8 cellular contexts compared by ENCODE assay signal in genomic region chr1:113903496-113904291, GRCh38. TPM values are rescaled to one million over a fixed set of nuclear protein-coding genes. Genes with fewer than 3 reads are reported as not detected.
DNase-seq lines count a peak whose midpoint lies in the region; ATAC-seq, FAIRE-seq and TF ChIP-seq lines count a peak whose summit lies in the region.

No MANE protein-coding gene starts in this region.

- H3K9me3 ChIP-seq in CD8-positive, alpha-beta T cell (ENCODE audit: low read length): no peaks in the 10 kb centered on the region
- H3K9me3 ChIP-seq in KOPT-K1 (ENCODE audit: insufficient read depth, low read length, poor library complexity, severe bottlenecking) (no peaks in the 10 kb centered on the region), HepG2 (ENCODE audit: low read length) (no peaks in the 10 kb centered on the region)

- H3K4me2 ChIP-seq in HepG2 (ENCODE audit: low read depth, low read length): peak overlapping the region; percentile 96

- H3K36me3 ChIP-seq in CD8-positive, alpha-beta T cell (ENCODE audit: insufficient read depth, low read length): peaks cover 17% of the 10 kb centered on the region
- peaks cover 62% of the 10 kb centered on the region for H3K36me3 ChIP-seq in KOPT-K1 (ENCODE audit: insufficient read depth, low read length)
- H3K36me3 ChIP-seq in HepG2 (replicated peaks in 1 of 2; ENCODE audit: control insufficient read depth in 1 of 2, insufficient read depth in 2 of 2, low read length in 2 of 2): peaks cover 4 to 26% of the 10 kb centered on the region in 2 experiments; a peak in 4 of 5 replicates

- peaks cover 16% of the 10 kb centered on the region for H3K79me2 ChIP-seq in HepG2 (ENCODE audit: insufficient read depth, low read length)

- no peaks in the 10 kb centered on the region for H3K27me3 Mint-ChIP-seq in CD8-positive, alpha-beta T cell (ENCODE audit: low read depth)

- peak overlapping the region; percentile 84 for H3K9ac ChIP-seq in HepG2 (ENCODE audit: insufficient read depth, low read depth, low read length)

- intact Hi-C loops in CD8-positive, alpha-beta T cell (cut with DNase I, micrococcal nuclease): loop anchor here (10.0 kb wide), 3 partner anchors 149 to 829 kb away; partner anchors contain the start of genes BCAS2 (in 1 of the 2), LRIG2 (in 1 of the 2) and PHTF1 (in 1 of the 2)
- intact Hi-C loops in HepG2 (cut with micrococcal nuclease; ENCODE audit: unreplicated experiment): no loop called here

- peaks cover 74% of the 10 kb centered on the region for H3K4me1 Mint-ChIP-seq in CD8-positive, alpha-beta T cell (ENCODE audit: low read depth)

- no peak for DNase-seq in CD8-positive, alpha-beta T cell
- DNase-seq in amniotic epithelial cell (ENCODE audit: low read depth) (peak; percentile 25), HepG2 (ENCODE audit: low spot score) (no peak), COLO829 (ENCODE audit: low spot score) (no peak), GM03348 (ENCODE audit: low spot score) (no peak)

- ATAC-seq in CD8-positive, alpha-beta T cell: no peak
- ATAC-seq in HepG2 (no peak), GM21529 (IDR thresholded peaks at IDR 0.05; ENCODE audit: unreplicated experiment) (no peak)

- peak overlapping the region; percentile 96 for H3K27ac ChIP-seq in CD8-positive, alpha-beta T cell (ENCODE audit: low read depth, low read length)
- H3K27ac ChIP-seq in KOPT-K1 (ENCODE audit: low read depth, low read length, poor library complexity, severe bottlenecking) (peak overlapping the region; percentile 85), HepG2 (ENCODE audit: extremely low read length, insufficient read depth, low read length) (peak overlapping the region; percentile 78), temporal lobe (ENCODE audit: low read depth, low read length) (peak overlapping the region; percentile 99)

- FAIRE-seq in HepG2 (lab: Jason Lieb, UNC): no peak

- H3K4me3 ChIP-seq in CD8-positive, alpha-beta T cell (ENCODE audit: low read depth, low read length): peak overlapping the region; percentile 85
- H3K4me3 ChIP-seq in HepG2 (replicated peaks in 1 of 3; ENCODE audit: insufficient read depth in 1 of 3, low read depth in 2 of 3, low read length in 3 of 3): peak overlapping the region; percentile 67 to 90 (median 73)

- H3K4me3 Mint-ChIP-seq in CD8-positive, alpha-beta T cell: peak overlapping the region; percentile 99

- WGBS in HepG2 (ENCODE audit: low lambda C conversion rate): 24% methylated on average over 7 of the region's 7 CpGs

- TF ChIP-seq POLR2A in HepG2 (IDR thresholded peaks at IDR 0.05; ENCODE audit: insufficient read depth in 1 of 2, low read depth in 2 of 2, low read length in 2 of 2): no peak

- CTCF ChIA-PET in CD8-positive, alpha-beta T cell (lab: Charles Lee): interaction anchor here (0.8 to 6.0 kb wide), 18 partner anchors 13 to 143 kb away, joined by 3 to 61 read pairs (median 4); partner anchors contain the start of genes HIPK1 and RSBN1
- CTCF ChIA-PET in HepG2 (lab: Yijun Ruan, JAX; ENCODE audit: low intra/inter-chr PET ratio, low total read pairs): no interaction called here

- TF ChIP-seq CTCF in CD8-positive, alpha-beta T cell (IDR thresholded peaks at IDR 0.05): no peak
- no peak for TF ChIP-seq CTCF in HepG2 (CRISPR knock-in tag; IDR thresholded peaks at IDR 0.05)

- peak overlapping the region; percentile 64 for H2AFZ ChIP-seq in HepG2 (ENCODE audit: low read length)

- peak overlapping the region; percentile 100 for H3K27ac Mint-ChIP-seq in CD8-positive, alpha-beta T cell

- in situ Hi-C loops in HepG2 (cut with HindIII; ENCODE audit: extremely low pct_ligation_motif_present, low pct_unique_long_range_greater_than_20kb): no loop called here

- no peaks in the 10 kb centered on the region for H3K9me3 Mint-ChIP-seq in CD8-positive, alpha-beta T cell

- H3K4me1 ChIP-seq in CD8-positive, alpha-beta T cell (ENCODE audit: insufficient read depth, low read length): peaks cover 34% of the 10 kb centered on the region
- H3K4me1 ChIP-seq in HepG2 (ENCODE audit: insufficient read depth, low read length): peaks cover 24% of the 10 kb centered on the region; the same call in 1 of the 2 replicates

- POLR2A ChIA-PET in CD8-positive, alpha-beta T cell (lab: Charles Lee): interaction anchor here (0.6 to 4.3 kb wide), 19 partner anchors 11 to 608 kb away, joined by 3 to 119 read pairs (median 4); partner anchors contain the start of genes HIPK1, RSBN1 and TRIM33
- POLR2A ChIA-PET in HepG2 (lab: Yijun Ruan, JAX): interaction anchor here (0.8 to 3.5 kb wide), 3 partner anchors 26 to 144 kb away, joined by 4 to 102 read pairs (median 9); partner anchors contain the start of genes HIPK1, PHTF1 and RSBN1

- TF ChIP-seq EP300 in HepG2 (IDR thresholded peaks at IDR 0.05; ENCODE audit: low read depth in 2 of 2, low read length in 2 of 2) (no peak), HepG2 (CRISPR knock-in tag; IDR thresholded peaks at IDR 0.05; ENCODE audit: borderline replicate concordance) (no peak)

- no peaks in the 10 kb centered on the region for H4K20me1 ChIP-seq in HepG2 (ENCODE audit: insufficient read depth, low read length)

- no TSS peak for BruUV-seq in HepG2 (replicated peaks; lab: Mats Ljungman, UMichigan)

- no peaks in the 10 kb centered on the region for H3K27me3 ChIP-seq in CD8-positive, alpha-beta T cell (ENCODE audit: insufficient read depth, low read length)
- H3K27me3 ChIP-seq in HepG2 (ENCODE audit: control insufficient read depth in 1 of 2, insufficient read depth in 2 of 2, low read length in 2 of 2): no peaks in the 10 kb centered on the region; a peak in 1 of 5 replicates

- TF ChIP-seq RAD21 in HepG2 (CRISPR knock-in tag; IDR thresholded peaks at IDR 0.05): no peak

- H3K36me3 Mint-ChIP-seq in CD8-positive, alpha-beta T cell: peaks cover 65% of the 10 kb centered on the region

RNA-seq across cellular contexts. Expression of gene AP4B1, which starts 0.9 kb away (rescaled TPM):
- total RNA-seq in CD8-positive, alpha-beta T cell: 10 to 100 TPM; 63.7 to 67.3 TPM
- total RNA-seq in HepG2 (2016; rRNA removed; fragmentation: Illumina TruSeq; extraction: Trizol) (9.7 and 12.0 TPM in 2 replicates), temporal lobe (26.3 TPM)
- total RNA-seq in HepG2 (2016; cell fraction: cytosol; rRNA removed; fragmentation: Illumina TruSeq; extraction: Trizol; ENCODE audit: low read depth): 2.7 and 3.8 TPM in 2 replicates
- total RNA-seq in HepG2 (2016; cell fraction: insoluble cytoplasmic fraction; rRNA removed; fragmentation: Illumina TruSeq; extraction: Trizol): 11.0 TPM in 2 replicates
- total RNA-seq in HepG2 (2016; cell fraction: membrane; rRNA removed; fragmentation: Illumina TruSeq; extraction: Trizol): 3.2 and 4.5 TPM in 2 replicates
- 9.5 and 10.7 TPM in 2 replicates for total RNA-seq in HepG2 (2016; cell fraction: nucleus; rRNA removed; fragmentation: Illumina TruSeq; extraction: Trizol)
- polyA plus RNA-seq in HepG2 (2011; rRNA removed): 7.7 and 8.5 TPM in 2 replicates
- polyA plus RNA-seq in HepG2 (2011; cell fraction: cytosol; rRNA removed): 3.2 and 3.9 TPM in 2 replicates
- 19.9 and 25.7 TPM in 2 replicates for polyA plus RNA-seq in HepG2 (2011; cell fraction: nucleus; rRNA removed)
- polyA plus RNA-seq in HepG2 (2012): 5.9 and 7.4 TPM in 2 replicates
- 0.76 and 0.99 TPM in 2 replicates for polyA plus RNA-seq in HepG2 (2016; cell fraction: cytosol; fragmentation: Illumina TruSeq; extraction: Trizol; ENCODE audit: low read depth)
- polyA plus RNA-seq in HepG2 (2016; cell fraction: insoluble cytoplasmic fraction; fragmentation: Illumina TruSeq; extraction: Trizol; ENCODE audit: low read depth): 7.3 and 8.2 TPM in 2 replicates
- polyA plus RNA-seq in HepG2 (2016; cell fraction: membrane; fragmentation: Illumina TruSeq; extraction: Trizol; ENCODE audit: low read depth): 1.7 and 1.8 TPM in 2 replicates
- 25.9 and 26.7 TPM in 2 replicates for polyA plus RNA-seq in HepG2 (2016; cell fraction: nucleus; fragmentation: Illumina TruSeq; extraction: Trizol; ENCODE audit: insufficient read depth, low read depth)
- 6.5 and 29.5 TPM in 2 replicates for polyA minus RNA-seq in HepG2 (2011; rRNA and poly(A)+ RNA removed; ENCODE audit: low replicate concordance)
- 4.1 and 4.3 TPM in 2 replicates for polyA minus RNA-seq in HepG2 (2011; cell fraction: cytosol; rRNA and poly(A)+ RNA removed)
- polyA minus RNA-seq in HepG2 (2011; cell fraction: nucleus; rRNA and poly(A)+ RNA removed): 33.3 and 38.8 TPM in 2 replicates

RNA-seq across cellular contexts. Expression of gene DCLRE1B, which starts 1.4 kb away (rescaled TPM):
- total RNA-seq in CD8-positive, alpha-beta T cell: 1 to 10 TPM; 8.1 to 9.1 TPM
- total RNA-seq in HepG2 (2016; rRNA removed; fragmentation: Illumina TruSeq; extraction: Trizol) (8.0 and 11.5 TPM in 2 replicates), temporal lobe (7.1 TPM)
- 1.3 and 1.4 TPM in 2 replicates for total RNA-seq in HepG2 (2016; cell fraction: cytosol; rRNA removed; fragmentation: Illumina TruSeq; extraction: Trizol; ENCODE audit: low read depth)
- 7.3 and 9.5 TPM in 2 replicates for total RNA-seq in HepG2 (2016; cell fraction: insoluble cytoplasmic fraction; rRNA removed; fragmentation: Illumina TruSeq; extraction: Trizol)
- total RNA-seq in HepG2 (2016; cell fraction: membrane; rRNA removed; fragmentation: Illumina TruSeq; extraction: Trizol): 5.6 and 5.7 TPM in 2 replicates
- total RNA-seq in HepG2 (2016; cell fraction: nucleus; rRNA removed; fragmentation: Illumina TruSeq; extraction: Trizol): 3.4 and 4.6 TPM in 2 replicates
- 2.3 and 2.7 TPM in 2 replicates for polyA plus RNA-seq in HepG2 (2011; rRNA removed)
- polyA plus RNA-seq in HepG2 (2011; cell fraction: cytosol; rRNA removed): 2.3 and 2.9 TPM in 2 replicates
- 1.4 and 1.5 TPM in 2 replicates for polyA plus RNA-seq in HepG2 (2011; cell fraction: nucleus; rRNA removed)
- 4.4 and 6.4 TPM in 2 replicates for polyA plus RNA-seq in HepG2 (2012)
- 1.1 and 1.4 TPM in 2 replicates for polyA plus RNA-seq in HepG2 (2016; cell fraction: cytosol; fragmentation: Illumina TruSeq; extraction: Trizol; ENCODE audit: low read depth)
- 12.5 and 13.5 TPM in 2 replicates for polyA plus RNA-seq in HepG2 (2016; cell fraction: insoluble cytoplasmic fraction; fragmentation: Illumina TruSeq; extraction: Trizol; ENCODE audit: low read depth)
- polyA plus RNA-seq in HepG2 (2016; cell fraction: membrane; fragmentation: Illumina TruSeq; extraction: Trizol; ENCODE audit: low read depth): 3.2 and 5.2 TPM in 2 replicates
- 6.1 and 6.6 TPM in 2 replicates for polyA plus RNA-seq in HepG2 (2016; cell fraction: nucleus; fragmentation: Illumina TruSeq; extraction: Trizol; ENCODE audit: insufficient read depth, low read depth)
- 5.8 and 20.0 TPM in 2 replicates for polyA minus RNA-seq in HepG2 (2011; rRNA and poly(A)+ RNA removed; ENCODE audit: low replicate concordance)
- polyA minus RNA-seq in HepG2 (2011; cell fraction: cytosol; rRNA and poly(A)+ RNA removed): 2.1 and 2.3 TPM in 2 replicates
- polyA minus RNA-seq in HepG2 (2011; cell fraction: nucleus; rRNA and poly(A)+ RNA removed): 1.4 and 1.7 TPM in 2 replicates

RNA-seq across cellular contexts. Expression of gene BCL2L15, which starts 16.3 kb away (rescaled TPM):
- total RNA-seq in CD8-positive, alpha-beta T cell: 1 to 10 TPM in 1 of 2 experiments, under 1 TPM in 1; 0.89 to 2.0 TPM
- total RNA-seq in HepG2 (2016; rRNA removed; fragmentation: Illumina TruSeq; extraction: Trizol) (0.27 TPM in 1 of 2 replicates, not detected in the other), temporal lobe (0.74 TPM)
- total RNA-seq in HepG2 (2016; cell fraction: cytosol; rRNA removed; fragmentation: Illumina TruSeq; extraction: Trizol; ENCODE audit: low read depth): not detected in 2 replicates
- 0.04 and 0.09 TPM in 2 replicates for total RNA-seq in HepG2 (2016; cell fraction: insoluble cytoplasmic fraction; rRNA removed; fragmentation: Illumina TruSeq; extraction: Trizol)
- 0.07 TPM in 1 of 2 replicates, not detected in the other for total RNA-seq in HepG2 (2016; cell fraction: membrane; rRNA removed; fragmentation: Illumina TruSeq; extraction: Trizol)
- total RNA-seq in HepG2 (2016; cell fraction: nucleus; rRNA removed; fragmentation: Illumina TruSeq; extraction: Trizol): 0.09 and 0.22 TPM in 2 replicates
- polyA plus RNA-seq in HepG2 (2011; rRNA removed): 0.03 TPM in 2 replicates
- polyA plus RNA-seq in HepG2 (2011; cell fraction: cytosol; rRNA removed): not detected in 2 replicates
- polyA plus RNA-seq in HepG2 (2011; cell fraction: nucleus; rRNA removed): 0.09 and 0.11 TPM in 2 replicates
- polyA plus RNA-seq in HepG2 (2012): 0.03 TPM in 1 of 2 replicates, not detected in the other
- polyA plus RNA-seq in HepG2 (2016; cell fraction: cytosol; fragmentation: Illumina TruSeq; extraction: Trizol; ENCODE audit: low read depth): not detected in 2 replicates
- not detected in 2 replicates for polyA plus RNA-seq in HepG2 (2016; cell fraction: insoluble cytoplasmic fraction; fragmentation: Illumina TruSeq; extraction: Trizol; ENCODE audit: low read depth)
- polyA plus RNA-seq in HepG2 (2016; cell fraction: membrane; fragmentation: Illumina TruSeq; extraction: Trizol; ENCODE audit: low read depth): not detected in 2 replicates
- polyA plus RNA-seq in HepG2 (2016; cell fraction: nucleus; fragmentation: Illumina TruSeq; extraction: Trizol; ENCODE audit: insufficient read depth, low read depth): 1.1 and 1.3 TPM in 2 replicates
- polyA minus RNA-seq in HepG2 (2011; rRNA and poly(A)+ RNA removed; ENCODE audit: low replicate concordance): 0.47 TPM in 1 of 2 replicates, not detected in the other
- polyA minus RNA-seq in HepG2 (2011; cell fraction: cytosol; rRNA and poly(A)+ RNA removed): not detected in 2 replicates
- 0.37 and 0.52 TPM in 2 replicates for polyA minus RNA-seq in HepG2 (2011; cell fraction: nucleus; rRNA and poly(A)+ RNA removed)

RNA-seq across cellular contexts. Expression of gene HIPK1, which starts 25.4 kb away (rescaled TPM):
- 100 to 1,000 TPM; 301 to 312 TPM for total RNA-seq in CD8-positive, alpha-beta T cell
- total RNA-seq in HepG2 (2016; rRNA removed; fragmentation: Illumina TruSeq; extraction: Trizol) (20.8 and 28.9 TPM in 2 replicates), temporal lobe (34.4 TPM)
- total RNA-seq in HepG2 (2016; cell fraction: cytosol; rRNA removed; fragmentation: Illumina TruSeq; extraction: Trizol; ENCODE audit: low read depth): 2.6 and 3.3 TPM in 2 replicates
- 21.2 and 27.9 TPM in 2 replicates for total RNA-seq in HepG2 (2016; cell fraction: insoluble cytoplasmic fraction; rRNA removed; fragmentation: Illumina TruSeq; extraction: Trizol)
- total RNA-seq in HepG2 (2016; cell fraction: membrane; rRNA removed; fragmentation: Illumina TruSeq; extraction: Trizol): 9.1 and 10.1 TPM in 2 replicates
- 17.6 and 20.7 TPM in 2 replicates for total RNA-seq in HepG2 (2016; cell fraction: nucleus; rRNA removed; fragmentation: Illumina TruSeq; extraction: Trizol)
- 31.8 and 33.4 TPM in 2 replicates for polyA plus RNA-seq in HepG2 (2011; rRNA removed)
- 23.7 and 24.9 TPM in 2 replicates for polyA plus RNA-seq in HepG2 (2011; cell fraction: cytosol; rRNA removed)
- polyA plus RNA-seq in HepG2 (2011; cell fraction: nucleus; rRNA removed): 27.2 and 33.2 TPM in 2 replicates
- 17.6 and 21.9 TPM in 2 replicates for polyA plus RNA-seq in HepG2 (2012)
- polyA plus RNA-seq in HepG2 (2016; cell fraction: cytosol; fragmentation: Illumina TruSeq; extraction: Trizol; ENCODE audit: low read depth): 0.47 and 0.53 TPM in 2 replicates
- 22.0 and 23.3 TPM in 2 replicates for polyA plus RNA-seq in HepG2 (2016; cell fraction: insoluble cytoplasmic fraction; fragmentation: Illumina TruSeq; extraction: Trizol; ENCODE audit: low read depth)
- 3.1 and 4.1 TPM in 2 replicates for polyA plus RNA-seq in HepG2 (2016; cell fraction: membrane; fragmentation: Illumina TruSeq; extraction: Trizol; ENCODE audit: low read depth)
- polyA plus RNA-seq in HepG2 (2016; cell fraction: nucleus; fragmentation: Illumina TruSeq; extraction: Trizol; ENCODE audit: insufficient read depth, low read depth): 21.7 and 22.1 TPM in 2 replicates
- polyA minus RNA-seq in HepG2 (2011; rRNA and poly(A)+ RNA removed; ENCODE audit: low replicate concordance): 188 and 239 TPM in 2 replicates
- polyA minus RNA-seq in HepG2 (2011; cell fraction: cytosol; rRNA and poly(A)+ RNA removed): 49.5 and 56.5 TPM in 2 replicates
- 32.8 and 43.5 TPM in 2 replicates for polyA minus RNA-seq in HepG2 (2011; cell fraction: nucleus; rRNA and poly(A)+ RNA removed)

RNA-seq across cellular contexts. Expression of gene PTPN22, which starts 32.2 kb away (rescaled TPM):
- total RNA-seq in CD8-positive, alpha-beta T cell: 10 to 100 TPM; 48.6 to 52.4 TPM
- total RNA-seq in HepG2 (2016; rRNA removed; fragmentation: Illumina TruSeq; extraction: Trizol) (not detected in 2 replicates), temporal lobe (0.25 TPM)
- not detected in 2 replicates for total RNA-seq in HepG2 (2016; cell fraction: cytosol; rRNA removed; fragmentation: Illumina TruSeq; extraction: Trizol; ENCODE audit: low read depth)
- not detected in 2 replicates for total RNA-seq in HepG2 (2016; cell fraction: insoluble cytoplasmic fraction; rRNA removed; fragmentation: Illumina TruSeq; extraction: Trizol)
- total RNA-seq in HepG2 (2016; cell fraction: membrane; rRNA removed; fragmentation: Illumina TruSeq; extraction: Trizol): 0.06 TPM in 1 of 2 replicates, not detected in the other
- not detected in 2 replicates for total RNA-seq in HepG2 (2016; cell fraction: nucleus; rRNA removed; fragmentation: Illumina TruSeq; extraction: Trizol)
- not detected in 2 replicates for polyA plus RNA-seq in HepG2 (2011; rRNA removed)
- polyA plus RNA-seq in HepG2 (2011; cell fraction: cytosol; rRNA removed): not detected in 2 replicates
- polyA plus RNA-seq in HepG2 (2011; cell fraction: nucleus; rRNA removed): not detected in 2 replicates
- polyA plus RNA-seq in HepG2 (2012): not detected in 2 replicates
- polyA plus RNA-seq in HepG2 (2016; cell fraction: cytosol; fragmentation: Illumina TruSeq; extraction: Trizol; ENCODE audit: low read depth): not detected in 2 replicates
- not detected in 2 replicates for polyA plus RNA-seq in HepG2 (2016; cell fraction: insoluble cytoplasmic fraction; fragmentation: Illumina TruSeq; extraction: Trizol; ENCODE audit: low read depth)
- polyA plus RNA-seq in HepG2 (2016; cell fraction: membrane; fragmentation: Illumina TruSeq; extraction: Trizol; ENCODE audit: low read depth): not detected in 2 replicates
- polyA plus RNA-seq in HepG2 (2016; cell fraction: nucleus; fragmentation: Illumina TruSeq; extraction: Trizol; ENCODE audit: insufficient read depth, low read depth): not detected in 2 replicates
- polyA minus RNA-seq in HepG2 (2011; rRNA and poly(A)+ RNA removed; ENCODE audit: low replicate concordance): not detected in 2 replicates
- polyA minus RNA-seq in HepG2 (2011; cell fraction: cytosol; rRNA and poly(A)+ RNA removed): not detected in 2 replicates
- polyA minus RNA-seq in HepG2 (2011; cell fraction: nucleus; rRNA and poly(A)+ RNA removed): not detected in 2 replicates
